Comparison of ENCODE assay signal across 16 cellular contexts in the genomic region with DNA sequence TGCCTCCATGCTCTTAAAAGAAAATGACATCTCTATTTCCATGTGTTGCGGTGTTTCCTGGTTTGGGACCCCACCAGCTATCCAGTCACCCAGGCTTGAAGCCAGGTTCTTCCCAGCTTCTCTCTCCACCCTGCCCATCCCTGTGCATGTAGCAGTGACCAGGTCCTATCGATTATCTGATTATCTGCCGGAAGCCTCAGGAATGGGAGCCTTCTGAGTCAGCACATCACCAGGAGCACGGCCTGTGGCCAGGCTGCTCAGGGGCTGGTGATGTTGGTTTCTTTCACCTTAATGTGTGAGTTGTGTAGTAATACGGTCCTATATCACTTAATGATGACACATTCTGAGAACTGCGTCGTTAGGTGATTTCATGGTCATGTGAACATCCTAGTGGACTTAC. TPM values are rescaled to one million over a fixed set of nuclear protein-coding genes. Genes with fewer than 3 reads are reported as not detected.
"Had no signal": no experiment of that assay in that cellular context is flagged by ENCODE, and none has a peak within 500 bp of the region (broad histone marks: within the 10 kb centered on the region; RNA-seq: fewer than 3 reads in every experiment).

No MANE protein-coding gene starts in this region.

- H3K36me3 ChIP-seq: ascending aorta, Peyer's patch had no signal

- H3K4me3 ChIP-seq: ascending aorta, MG63, Peyer's patch had no signal

- H3K36me3 Mint-ChIP-seq: activated CD4-positive, alpha-beta memory T cell treated with anti-CD3 and anti-CD28 coated beads for 36 hours; activated naive CD8-positive, alpha-beta T cell treated with anti-CD3 and anti-CD28 coated beads for 36 hours; WTC11 had no signal

- H3K9me3 ChIP-seq: ascending aorta, MG63, Peyer's patch had no signal

- H3K27me3 Mint-ChIP-seq: activated CD4-positive, alpha-beta memory T cell treated with anti-CD3 and anti-CD28 coated beads for 36 hours; activated CD4-positive, alpha-beta T cell treated with anti-CD3 and anti-CD28 coated beads for 36 hours; activated naive CD8-positive, alpha-beta T cell treated with anti-CD3 and anti-CD28 coated beads for 36 hours had no signal

- H3K4me1 ChIP-seq: ascending aorta had no signal

- DNase-seq: amniotic stem cell, NCI-H1048, NCI-H2081 treated with DMSO at 0.1 percent for 48 hours, NCI-H446 treated with DMSO at 0.1 percent for 48 hours, NCI-H748 treated with DMSO at 0.1 percent for 48 hours, SIG-M5 had no signal

- H3K4me3 Mint-ChIP-seq: activated CD4-positive, alpha-beta memory T cell treated with anti-CD3 and anti-CD28 coated beads for 36 hours; activated CD4-positive, alpha-beta T cell treated with anti-CD3 and anti-CD28 coated beads for 36 hours; activated naive CD8-positive, alpha-beta T cell treated with anti-CD3 and anti-CD28 coated beads for 36 hours; activated T-cell treated with anti-CD3 and anti-CD28 coated beads, Interleukin-2, amount 50 U/mL, for 4 hours; activated T-helper 1 cell treated with anti-CD3 and anti-CD28 coated beads, Interleukin-12 subunit alpha, Interleukin-12 subunit beta, Interleukin-2, Interleukin-4 antibody, amounts not matched to agents 30 ng/mL and 10 ng/mL and 1 ng/mL, durations not matched to agents 14 hours and 24 hours and 36 hours; WTC11 had no signal

- H3K27me3 ChIP-seq: ascending aorta, MG63, Peyer's patch had no signal

- H3K9me3 Mint-ChIP-seq: activated CD4-positive, alpha-beta memory T cell treated with anti-CD3 and anti-CD28 coated beads for 36 hours; activated naive CD8-positive, alpha-beta T cell treated with anti-CD3 and anti-CD28 coated beads for 36 hours; activated T-cell treated with anti-CD3 and anti-CD28 coated beads, Interleukin-2, amount 50 U/mL, for 4 hours; activated T-helper 1 cell treated with anti-CD3 and anti-CD28 coated beads, Interleukin-12 subunit alpha, Interleukin-12 subunit beta, Interleukin-2, Interleukin-4 antibody, amounts not matched to agents 30 ng/mL and 10 ng/mL and 1 ng/mL, durations not matched to agents 14 hours and 24 hours and 36 hours; WTC11 had no signal

- H3K27ac ChIP-seq: ascending aorta, Peyer's patch had no signal

- H3K27ac Mint-ChIP-seq: activated CD4-positive, alpha-beta memory T cell treated with anti-CD3 and anti-CD28 coated beads for 36 hours; activated CD4-positive, alpha-beta T cell treated with anti-CD3 and anti-CD28 coated beads for 36 hours; activated naive CD8-positive, alpha-beta T cell treated with anti-CD3 and anti-CD28 coated beads for 36 hours; activated T-helper 1 cell treated with anti-CD3 and anti-CD28 coated beads, Interleukin-12 subunit alpha, Interleukin-12 subunit beta, Interleukin-2, Interleukin-4 antibody, amounts not matched to agents 30 ng/mL and 10 ng/mL and 1 ng/mL, durations not matched to agents 14 hours and 24 hours and 36 hours had no signal

RNA-seq across cellular contexts. Expression of a gene that starts 34.1 kb away (rescaled TPM):
- total RNA-seq: ascending aorta, Right ventricle myocardium inferior had no signal

RNA-seq across cellular contexts. Expression of a gene that starts 50.4 kb away (rescaled TPM):
- total RNA-seq: ascending aorta had no signal
